ENCODE assay signal across 3 cellular contexts in the genomic region with DNA sequence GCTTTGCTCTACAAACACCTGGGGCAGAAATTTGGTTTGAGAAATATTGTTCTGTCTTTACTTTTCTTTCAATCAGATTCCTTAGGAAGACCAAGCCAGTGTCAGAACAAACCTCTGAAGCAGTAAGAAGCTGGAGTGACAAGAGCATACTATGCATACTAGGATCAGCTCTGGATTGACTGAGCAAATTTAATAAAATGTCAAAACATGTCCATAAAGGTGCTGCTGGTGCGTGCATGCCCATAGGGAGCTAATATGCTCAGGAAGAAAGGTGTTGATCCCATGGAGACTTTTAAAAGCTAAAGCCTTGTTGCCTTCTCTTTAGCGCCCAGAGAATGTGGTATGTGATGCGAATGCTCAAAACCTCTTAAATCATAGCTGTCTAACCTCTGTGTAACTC.
"Had no signal": no experiment of that assay in that cellular context is flagged by ENCODE, and none has a peak within 500 bp of the region (broad histone marks: within the 10 kb centered on the region; RNA-seq: fewer than 3 reads in every experiment).

No MANE protein-coding gene starts in this region.

- DNase-seq: GDM1, GF-D8 had no signal

- H3K4me3 ChIP-seq: GM12878 had no signal
